ENCODE assay signal across 15 cellular contexts in genomic region chr4:125666635-125667034, GRCh38.
DNase-seq lines count a peak whose midpoint lies in the region; ATAC-seq and TF ChIP-seq lines count a peak whose summit lies in the region.
"Had no signal": no experiment of that assay in that cellular context is flagged by ENCODE, and none has a peak within 500 bp of the region (broad histone marks: within the 10 kb centered on the region; RNA-seq: fewer than 3 reads in every experiment).

No MANE protein-coding gene starts in this region.

- TF ChIP-seq CTCF in epithelial cell of esophagus (IDR thresholded peaks at IDR 0.05; ENCODE audit: insufficient read depth, low read depth, low read length, missing control alignments), result no peak

- ATAC-seq in GM21717 (IDR thresholded peaks at IDR 0.05; ENCODE audit: unreplicated experiment) (no peak), HG02763 (IDR thresholded peaks at IDR 0.05; ENCODE audit: unreplicated experiment) (no peak)

- DNase-seq in NCI-H1092 (lab: John Stamatoyannopoulos, UW) (peak; percentile 4), NCI-H1092 treated with DMSO at 0.1 percent for 48 hours (lab: John Stamatoyannopoulos, UW) (peak; percentile 72), NCI-H69 (lab: John Stamatoyannopoulos, UW) (peak; percentile 67), epithelial cell of esophagus (ENCODE audit: low read depth) (peak; percentile 17), NCI-H524 (lab: John Stamatoyannopoulos, UW) (no peak)
- DNase-seq: AML-193, HFFc6, KG1, MV-4-11, NCI-H1694 treated with DMSO at 0.1 percent for 48 hours, NCI-H524 treated with DMSO at 0.1 percent for 48 hours, Peyer's patch, SW 1271 had no signal

- no peak overlapping the region for H3K4me3 ChIP-seq in epithelial cell of esophagus (ENCODE audit: low read length)
- H3K4me3 ChIP-seq: Peyer's patch had no signal

Comparison
In these comparisons a context has a peak if more than half of its experiments do, and no peak if none do; other contexts are left out.
1. DNase-seq: peak in NCI-H1092 (single experiment), NCI-H1092 treated with DMSO at 0.1 percent for 48 hours (single experiment), NCI-H69 (single experiment) and epithelial cell of esophagus (single experiment); none in NCI-H524 (0 of 2).